1 cellular context compared by ENCODE assay signal in the genomic region with DNA sequence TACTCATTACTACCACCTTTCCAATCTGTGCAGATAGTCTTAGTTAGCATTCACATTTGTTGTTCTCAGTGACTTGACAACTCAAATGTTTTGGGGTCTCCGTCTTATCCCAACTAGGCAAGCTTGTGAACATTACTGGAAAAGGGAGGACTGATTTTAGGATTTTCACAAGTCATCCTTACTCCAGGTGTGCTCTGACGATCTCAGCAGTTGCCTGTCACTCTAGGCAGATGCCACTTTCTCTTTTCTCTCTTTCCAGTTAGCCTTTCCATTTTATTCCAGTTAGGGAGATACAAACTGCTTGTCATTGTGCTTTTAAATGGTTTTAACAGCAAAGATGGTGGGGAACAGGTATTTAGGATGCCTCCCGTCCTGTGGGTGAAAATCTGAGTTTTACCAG.
TF ChIP-seq lines count a peak whose summit lies in the region.

No MANE protein-coding gene starts in this region.

TF ChIP-seq in endothelial cell of umbilical vein, 7 proteins besides CTCF, POLR2A, EP300 and RAD21:
- TF ChIP-seq FOS (IDR thresholded peaks at IDR 0.05; ENCODE audit: borderline replicate concordance, insufficient read depth, low read length), result no peak
- no peak for TF ChIP-seq JUN (IDR thresholded peaks at IDR 0.05; ENCODE audit: borderline replicate concordance, insufficient read depth, insufficient read length, low read depth)
- TF ChIP-seq POLR2AphosphoS5 (IDR thresholded peaks at IDR 0.05; ENCODE audit: insufficient read depth, low read depth, low read length), result no peak
- TF ChIP-seq GATA2 (IDR thresholded peaks at IDR 0.05; ENCODE audit: insufficient read depth, insufficient read length, low read depth, low read length), result no peak
- TF ChIP-seq EZH2 (IDR thresholded peaks at IDR 0.05; ENCODE audit: borderline replicate concordance, low read depth, low read length, severe bottlenecking), result no peak
- no peak for TF ChIP-seq MYC (IDR thresholded peaks at IDR 0.05; ENCODE audit: low read depth, low read length)
- TF ChIP-seq, protein P1, sequence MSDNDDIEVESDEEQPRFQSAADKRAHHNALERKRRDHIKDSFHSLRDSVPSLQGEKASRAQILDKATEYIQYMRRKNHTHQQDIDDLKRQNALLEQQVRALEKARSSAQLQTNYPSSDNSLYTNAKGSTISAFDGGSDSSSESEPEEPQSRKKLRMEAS (IDR thresholded peaks at IDR 0.05; ENCODE audit: insufficient read depth, insufficient read length), result no peak
